Comparison of ENCODE assay signal across 18 cellular contexts in the genomic region with DNA sequence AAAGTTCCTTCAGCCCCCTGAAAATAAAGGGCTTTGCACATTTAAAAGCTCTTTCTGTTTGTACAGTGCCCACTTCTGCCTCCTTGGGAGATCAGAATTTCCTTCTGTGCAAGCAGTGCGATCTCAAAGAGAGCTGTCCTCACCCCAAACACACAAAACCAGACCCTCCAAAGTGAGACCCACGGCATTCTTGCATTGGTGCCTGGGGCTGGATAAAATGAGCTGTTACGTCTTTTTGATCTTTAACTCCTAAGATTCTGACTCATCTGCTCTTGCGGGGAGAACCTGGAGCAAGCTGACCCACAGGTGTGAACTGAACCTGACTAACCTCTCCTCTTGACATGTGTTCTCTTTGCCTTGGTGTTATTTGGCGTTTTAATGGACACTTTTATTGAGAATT.
DNase-seq lines count a peak whose midpoint lies in the region; ATAC-seq lines count a peak whose summit lies in the region.
"Had no signal": no experiment of that assay in that cellular context is flagged by ENCODE, and none has a peak within 500 bp of the region (broad histone marks: within the 10 kb centered on the region; RNA-seq: fewer than 3 reads in every experiment).

No MANE protein-coding gene starts in this region.

- no peak for ATAC-seq in activated T-cell treated with anti-CD3 and anti-CD28 coated beads, Interleukin-2, amount 50 U/mL, for 72 hours (replicated peaks in 1 of 2)
- ATAC-seq: GM12878 had no signal

- H2AK5ac ChIP-seq in trophoblast cell (ENCODE audit: low read length) = no peak overlapping the region

- no peaks in the 10 kb centered on the region for H3K36me3 ChIP-seq in SJCRH30
- H3K36me3 ChIP-seq in trophoblast cell (ENCODE audit: control insufficient read depth in 1 of 2, insufficient read depth in 2 of 2, low read length in 2 of 2) = no peaks in the 10 kb centered on the region

- H3K27ac ChIP-seq in SJCRH30 (no peak overlapping the region; the same call in 1 of the 2 replicates), trophoblast cell (ENCODE audit: low read depth, low read length) (no peak overlapping the region)
- H3K27ac ChIP-seq: GM23248 had no signal

- H2BK12ac ChIP-seq in trophoblast cell (ENCODE audit: low read length) = no peak overlapping the region

- H3K4me1 ChIP-seq in SJCRH30 (peaks cover 35% of the 10 kb centered on the region), trophoblast cell (ENCODE audit: control insufficient read depth in 1 of 2, insufficient read depth in 2 of 2, low read length in 2 of 2) (peaks cover 0 to 18% of the 10 kb centered on the region in 2 experiments)

- H3K4me2 ChIP-seq in trophoblast cell (ENCODE audit: low read length) = peak overlapping the region; percentile 8

- no peak overlapping the region for H3K23ac ChIP-seq in trophoblast cell (ENCODE audit: low read length)

- no peak overlapping the region for H4K12ac ChIP-seq in trophoblast cell (ENCODE audit: low read depth, low read length)

- H3K36me3 Mint-ChIP-seq in activated T-cell treated with anti-CD3 and anti-CD28 coated beads, Interleukin-2, amount 50 U/mL, for 72 hours (ENCODE audit: insufficient read depth in 2 of 2) = no peaks in the 10 kb centered on the region
- H3K36me3 Mint-ChIP-seq: CD4-positive, alpha-beta memory T cell had no signal

- peak; percentile 59 for DNase-seq in ELF-1 (ENCODE audit: low read depth, low spot score)
- peak; percentile 24 to 57 for DNase-seq in SJCRH30
- DNase-seq in iPS-NIHi11 (ENCODE audit: low spot score) = peak; percentile 14
- DNase-seq in trophoblast cell = peak in 1 of 2 donors; percentile 21
- DNase-seq in NCI-H226 = no peak
- DNase-seq in NCI-H1105 treated with DMSO at 0.1 percent for 48 hours (lab: John Stamatoyannopoulos, UW) = no peak
- DNase-seq in activated T-cell treated with anti-CD3 and anti-CD28 coated beads, Interleukin-2, amount 50 U/mL, for 72 hours = no peak
- no peak for DNase-seq in activated CD8-positive, alpha-beta memory T cell treated with anti-CD3 and anti-CD28 coated beads, Interleukin-2, amount 50 U/mL, for 48 hours
- DNase-seq: C1 segment of cervical spinal cord; CD4-positive, alpha-beta memory T cell; COR-L47; DMS153; DND-41; GDM1; GM23248; H7; HCEC 1CT had no signal

- no peak overlapping the region for H2BK120ac ChIP-seq in trophoblast cell (ENCODE audit: insufficient read depth, low read length, poor library complexity)

- H3K9me3 ChIP-seq in SJCRH30 (replicated peaks) = no peaks in the 10 kb centered on the region; the same call in 1 of the 2 replicates
- H3K9me3 ChIP-seq in trophoblast cell (ENCODE audit: insufficient read depth, low read depth, low read length) = no peaks in the 10 kb centered on the region

- H3K4me3 ChIP-seq in SJCRH30 = no peak overlapping the region
- H3K4me3 ChIP-seq in trophoblast cell (ENCODE audit: low read depth, low read length) = no peak overlapping the region
- H3K4me3 ChIP-seq: GM12878, GM23248 had no signal

- no peaks in the 10 kb centered on the region for H3K79me1 ChIP-seq in trophoblast cell (ENCODE audit: low read length)

- H2BK5ac ChIP-seq in trophoblast cell (ENCODE audit: low read depth, low read length, poor library complexity) = no peak overlapping the region

- no peak overlapping the region for H4K91ac ChIP-seq in trophoblast cell (ENCODE audit: low read depth, low read length)

- H2AFZ ChIP-seq in trophoblast cell (ENCODE audit: insufficient read depth, low read length, poor library complexity) = no peak overlapping the region
- H2AFZ ChIP-seq: GM23248 had no signal

- H3K9ac ChIP-seq in trophoblast cell (ENCODE audit: low read length) = no peak overlapping the region
- H3K9ac ChIP-seq: GM23248 had no signal

- no peak overlapping the region for H4K8ac ChIP-seq in trophoblast cell (ENCODE audit: low read depth, low read length)

- no peak overlapping the region for H3K4me3 Mint-ChIP-seq in activated T-cell treated with anti-CD3 and anti-CD28 coated beads, Interleukin-2, amount 50 U/mL, for 72 hours
- H3K4me3 Mint-ChIP-seq: CD4-positive, alpha-beta memory T cell had no signal

- H3K18ac ChIP-seq in trophoblast cell (ENCODE audit: low read length) = no peak overlapping the region

- H3K27me3 ChIP-seq in SJCRH30 (no peaks in the 10 kb centered on the region), trophoblast cell (ENCODE audit: insufficient read depth, low read length) (no peaks in the 10 kb centered on the region)

- H3K4ac ChIP-seq in trophoblast cell (ENCODE audit: low read depth, low read length) = no peak overlapping the region

- no CpG with 5 or more reads among the region's 5 CpGs for WGBS in trophoblast cell (ENCODE audit: extremely low coverage, insufficient coverage, insufficient read length)

- no peaks in the 10 kb centered on the region for H3K79me2 ChIP-seq in trophoblast cell (ENCODE audit: control insufficient read depth, insufficient read depth, low read length, poor library complexity)

- H3K14ac ChIP-seq in trophoblast cell (ENCODE audit: low read length) = no peak overlapping the region

- H3K4me1 Mint-ChIP-seq in activated T-cell treated with anti-CD3 and anti-CD28 coated beads, Interleukin-2, amount 50 U/mL, for 72 hours (ENCODE audit: low read depth) = no peaks in the 10 kb centered on the region
- H3K4me1 Mint-ChIP-seq: CD4-positive, alpha-beta memory T cell had no signal

- peaks cover 8% of the 10 kb centered on the region for H3K27me3 Mint-ChIP-seq in activated T-cell treated with anti-CD3 and anti-CD28 coated beads, Interleukin-2, amount 50 U/mL, for 72 hours (ENCODE audit: low read depth)

- peaks cover 0 to 1% of the 10 kb centered on the region in 2 donors for H3K9me3 Mint-ChIP-seq in activated T-cell treated with anti-CD3 and anti-CD28 coated beads, Interleukin-2, amount 50 U/mL, for 72 hours

- no peak overlapping the region for H3K27ac Mint-ChIP-seq in activated T-cell treated with anti-CD3 and anti-CD28 coated beads, Interleukin-2, amount 50 U/mL, for 72 hours
- H3K27ac Mint-ChIP-seq: CD4-positive, alpha-beta memory T cell had no signal

Comparison
In these comparisons a context has a peak if more than half of its experiments do, and no peak if none do; other contexts are left out.
1. DNase-seq: peak in ELF-1 (single experiment), SJCRH30 (2 of 2) and iPS-NIHi11 (single experiment); none in NCI-H226 (single experiment), NCI-H1105 treated with DMSO at 0.1 percent for 48 hours (single experiment), activated T-cell treated with anti-CD3 and anti-CD28 coated beads, Interleukin-2, amount 50 U/mL, for 72 hours (0 of 2) and activated CD8-positive, alpha-beta memory T cell treated with anti-CD3 and anti-CD28 coated beads, Interleukin-2, amount 50 U/mL, for 48 hours (single experiment).